In the genomic region with DNA sequence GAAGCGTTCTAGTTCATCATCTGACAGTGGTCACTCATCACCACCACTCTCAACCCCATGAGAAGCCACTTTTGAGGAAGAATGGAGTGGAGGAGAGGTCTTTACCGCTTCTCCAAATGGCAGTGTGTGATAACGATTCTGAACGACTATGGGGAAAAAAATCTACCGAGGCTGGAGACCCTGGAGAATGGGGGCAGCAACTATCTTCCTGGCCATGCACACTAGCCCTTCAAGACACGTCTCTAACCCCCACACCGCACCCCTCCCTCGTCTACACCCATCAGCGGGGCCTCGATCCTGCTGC, we compare ENCODE assay signal across 8 cellular contexts.
DNase-seq lines count a peak whose midpoint lies in the region; ATAC-seq and TF ChIP-seq lines count a peak whose summit lies in the region.

No MANE protein-coding gene starts in this region.

- H3K36me3 ChIP-seq in DND-41 (ENCODE audit: insufficient read depth, low read length) = peaks cover 29% of the 10 kb centered on the region

- H3K4me1 Mint-ChIP-seq in activated naive CD8-positive, alpha-beta T cell treated with anti-CD3 and anti-CD28 coated beads, Interleukin-2, amount 50 U/mL, for 24 hours = peaks cover 27% of the 10 kb centered on the region
- peaks cover 30% of the 10 kb centered on the region for H3K4me1 Mint-ChIP-seq in stimulated activated naive CD8-positive, alpha-beta T cell treated with anti-CD3 and anti-CD28 coated beads, Interleukin-15, Interleukin-2, amounts not matched to agents 100 ng/mL and 50 ng/mL, for 24 hours (ENCODE audit: low read depth)

- peak overlapping the region; percentile 61 for H3K9ac ChIP-seq in DND-41 (ENCODE audit: low read depth, low read length)

- no peaks in the 10 kb centered on the region for H3K27me3 Mint-ChIP-seq in activated naive CD8-positive, alpha-beta T cell treated with anti-CD3 and anti-CD28 coated beads, Interleukin-2, amount 50 U/mL, for 24 hours
- no peaks in the 10 kb centered on the region for H3K27me3 Mint-ChIP-seq in stimulated activated naive CD8-positive, alpha-beta T cell treated with anti-CD3 and anti-CD28 coated beads, Interleukin-15, Interleukin-2, amounts not matched to agents 100 ng/mL and 50 ng/mL, for 24 hours

- peak overlapping the region; percentile 75 for H3K27ac ChIP-seq in DND-41 (ENCODE audit: low read length)

- H4K20me1 ChIP-seq in DND-41 (ENCODE audit: insufficient read depth, low read length) = no peaks in the 10 kb centered on the region

- peak overlapping the region; percentile 89 for H3K27ac Mint-ChIP-seq in activated naive CD8-positive, alpha-beta T cell treated with anti-CD3 and anti-CD28 coated beads, Interleukin-2, amount 50 U/mL, for 24 hours
- H3K27ac Mint-ChIP-seq in stimulated activated naive CD8-positive, alpha-beta T cell treated with anti-CD3 and anti-CD28 coated beads, Interleukin-15, Interleukin-2, amounts not matched to agents 100 ng/mL and 50 ng/mL, for 24 hours = peak overlapping the region; percentile 94

- DNase-seq in DND-41 = no peak
- no peak for DNase-seq in activated naive CD8-positive, alpha-beta T cell treated with anti-CD3 and anti-CD28 coated beads, Interleukin-2, amount 50 U/mL, for 24 hours
- no peak for DNase-seq in DMS 273 treated with DMSO at 0.1 percent for 48 hours (lab: John Stamatoyannopoulos, UW)
- DNase-seq in NCI-H748 treated with DMSO at 0.1 percent for 48 hours (lab: John Stamatoyannopoulos, UW) = no peak

- H3K9me3 ChIP-seq in DND-41 (ENCODE audit: insufficient read depth, low read length, severe bottlenecking) = no peaks in the 10 kb centered on the region
- no peaks in the 10 kb centered on the region for H3K9me3 ChIP-seq in iPS-18c (ENCODE audit: control insufficient read depth, insufficient read depth, low read length)

- no peak for TF ChIP-seq CTCF in DND-41 (IDR thresholded peaks at IDR 0.05; ENCODE audit: borderline replicate concordance, extremely low read depth, low read length, poor library complexity, severe bottlenecking)

- H3K4me3 Mint-ChIP-seq in activated naive CD8-positive, alpha-beta T cell treated with anti-CD3 and anti-CD28 coated beads, Interleukin-2, amount 50 U/mL, for 24 hours = peak overlapping the region; percentile 91
- peak overlapping the region; percentile 97 for H3K4me3 Mint-ChIP-seq in stimulated activated naive CD8-positive, alpha-beta T cell treated with anti-CD3 and anti-CD28 coated beads, Interleukin-15, Interleukin-2, amounts not matched to agents 100 ng/mL and 50 ng/mL, for 24 hours

- H3K4me1 ChIP-seq in DND-41 (ENCODE audit: insufficient read depth, low read length) = peaks cover 27% of the 10 kb centered on the region

- H3K4me2 ChIP-seq in DND-41 (ENCODE audit: insufficient read depth, low read length) = peak overlapping the region; percentile 70

- H3K79me2 ChIP-seq in DND-41 (ENCODE audit: insufficient read depth, low read length) = peaks cover 42% of the 10 kb centered on the region

- H3K4me3 ChIP-seq in DND-41 (ENCODE audit: low read depth in 1 of 2, low read length in 2 of 2) (peak overlapping the region; percentile 63 to 71), iPS-18c (ENCODE audit: insufficient read depth, low read depth, low read length) (peak overlapping the region; percentile 87)

- no peaks in the 10 kb centered on the region for H3K27me3 ChIP-seq in DND-41 (ENCODE audit: insufficient read depth, low read length, poor library complexity)

- ATAC-seq in DND-41 (ENCODE audit: insufficient read depth, low read depth) = peak; percentile 48
- peak; percentile 9 for ATAC-seq in HG02870 (IDR thresholded peaks at IDR 0.05; ENCODE audit: unreplicated experiment)
- peak; percentile 34 for ATAC-seq in activated naive CD8-positive, alpha-beta T cell treated with anti-CD3 and anti-CD28 coated beads, Interleukin-2, amount 50 U/mL, for 24 hours
- no peak for ATAC-seq in HG02981 (IDR thresholded peaks at IDR 0.05; ENCODE audit: unreplicated experiment)

- peak overlapping the region; percentile 76 for H2AFZ ChIP-seq in DND-41 (ENCODE audit: low read depth, low read length)

- peaks cover 16% of the 10 kb centered on the region for H3K36me3 Mint-ChIP-seq in activated naive CD8-positive, alpha-beta T cell treated with anti-CD3 and anti-CD28 coated beads, Interleukin-2, amount 50 U/mL, for 24 hours (ENCODE audit: low read depth)
- peaks cover 20% of the 10 kb centered on the region for H3K36me3 Mint-ChIP-seq in stimulated activated naive CD8-positive, alpha-beta T cell treated with anti-CD3 and anti-CD28 coated beads, Interleukin-15, Interleukin-2, amounts not matched to agents 100 ng/mL and 50 ng/mL, for 24 hours (ENCODE audit: low read depth)

- peaks cover 4% of the 10 kb centered on the region for H3K9me3 Mint-ChIP-seq in activated naive CD8-positive, alpha-beta T cell treated with anti-CD3 and anti-CD28 coated beads, Interleukin-2, amount 50 U/mL, for 24 hours
- no peaks in the 10 kb centered on the region for H3K9me3 Mint-ChIP-seq in stimulated activated naive CD8-positive, alpha-beta T cell treated with anti-CD3 and anti-CD28 coated beads, Interleukin-15, Interleukin-2, amounts not matched to agents 100 ng/mL and 50 ng/mL, for 24 hours
